ENCODE assay signal across 23 cellular contexts in the genomic region with DNA sequence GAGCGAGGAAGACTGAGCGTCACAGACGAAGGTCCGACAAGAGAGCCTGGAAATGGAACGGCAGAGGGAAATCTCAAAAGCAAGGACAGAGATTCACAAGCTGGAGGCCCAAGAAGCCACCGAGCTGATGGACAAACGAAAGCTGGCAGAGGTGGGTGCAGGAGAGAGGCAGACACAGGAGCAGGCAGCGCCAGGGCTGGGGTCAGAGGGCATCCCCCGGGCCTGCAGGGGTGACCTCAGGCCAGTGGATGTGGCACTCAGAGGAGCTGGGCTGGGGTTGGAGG. TPM values are rescaled to one million over a fixed set of nuclear protein-coding genes. Genes with fewer than 3 reads are reported as not detected.
A peak's percentile ranks its signal among the peaks of the same experiment; 100 is the strongest.
DNase-seq lines count a peak whose midpoint lies in the region; ATAC-seq, FAIRE-seq and TF ChIP-seq lines count a peak whose summit lies in the region.
"Had no signal": no experiment of that assay in that cellular context is flagged by ENCODE, and none has a peak within 500 bp of the region (broad histone marks: within the 10 kb centered on the region; RNA-seq: fewer than 3 reads in every experiment).

No MANE protein-coding gene starts in this region.

- no peak overlapping the region for H2BK120ac ChIP-seq in H1 (replicated peaks; ENCODE audit: low read depth, low read length)

- H3K36me3 ChIP-seq in H1 (ENCODE audit: control insufficient read depth in 2 of 4, insufficient read depth in 4 of 4, low read length in 3 of 4) (no peaks in the 10 kb centered on the region), upper lobe of left lung (peaks cover 0 to 4% (median 0%) of the 10 kb centered on the region in 4 donors)
- H3K36me3 ChIP-seq: BE2C had no signal

- no peak overlapping the region for H3K27ac Mint-ChIP-seq in stimulated activated naive CD8-positive, alpha-beta T cell treated with anti-CD3 and anti-CD28 coated beads, Interleukin-15, amount 100 ng/mL, for 72 hours
- H3K27ac Mint-ChIP-seq: CD4-positive, alpha-beta T cell; HFFc6 had no signal

- H3K79me1 ChIP-seq in H1 (ENCODE audit: low read depth, low read length), result no peaks in the 10 kb centered on the region

- no peak for FAIRE-seq in H1 (lab: Jason Lieb, UNC)
- FAIRE-seq: K562 had no signal

- H4K8ac ChIP-seq in H1 (ENCODE audit: extremely low read depth, insufficient read depth, low read length), result peak overlapping the region; percentile 79; the same call in 1 of the 2 replicates

- POLR2A ChIA-PET in H1 (lab: Charles Lee; ENCODE audit: partially characterized antibody), result interaction anchor here (0.6 to 1.1 kb wide), 4 partner anchors 10 to 80 kb away, joined by 3 to 4 read pairs (median 4); partner anchors contain the start of gene NRARP

- TF ChIP-seq EP300 in H1 (IDR thresholded peaks at IDR 0.05; ENCODE audit: borderline replicate concordance in 1 of 2, low read depth in 2 of 2, low read length in 2 of 2), result no peak
- TF ChIP-seq EP300 in upper lobe of left lung (IDR thresholded peaks at IDR 0.05), result no peak

- H3K79me2 ChIP-seq in H1 (ENCODE audit: control insufficient read depth in 1 of 2, insufficient read depth in 2 of 2, low read length in 2 of 2), result no peaks in the 10 kb centered on the region

- no peak for TF ChIP-seq RAD21 in H1 (IDR thresholded peaks at IDR 0.05 in 1 of 2, conservative IDR thresholded peaks at IDR 0.05 in 1 of 2; ENCODE audit: low read depth in 2 of 2, low read length in 2 of 2)

- H2BK5ac ChIP-seq in H1 (ENCODE audit: low read depth, low read length), result no peak overlapping the region

- H3K4me3 ChIP-seq in H1 (ENCODE audit: extremely low read depth in 1 of 4, insufficient read depth in 2 of 4, low read depth in 3 of 4, low read length in 4 of 4) (no peak overlapping the region), upper lobe of left lung (no peak overlapping the region)
- H3K4me3 ChIP-seq: K562 had no signal

- H3K27me3 Mint-ChIP-seq in stimulated activated naive CD8-positive, alpha-beta T cell treated with anti-CD3 and anti-CD28 coated beads, Interleukin-15, amount 100 ng/mL, for 72 hours, result no peaks in the 10 kb centered on the region
- H3K27me3 Mint-ChIP-seq: CD4-positive, alpha-beta T cell had no signal

- no peak overlapping the region for H3K56ac ChIP-seq in H1 (replicated peaks; ENCODE audit: insufficient read length, low read depth, low read length)

- H3K9me3 Mint-ChIP-seq in stimulated activated naive CD8-positive, alpha-beta T cell treated with anti-CD3 and anti-CD28 coated beads, Interleukin-15, amount 100 ng/mL, for 72 hours, result no peaks in the 10 kb centered on the region
- H3K9me3 Mint-ChIP-seq: CD4-positive, alpha-beta T cell had no signal

- no peak overlapping the region for H4K5ac ChIP-seq in H1 (ENCODE audit: insufficient read length, low read depth, low read length)

- H3K27me3 ChIP-seq in H1 (replicated peaks in 1 of 4; ENCODE audit: control insufficient read depth in 3 of 4, extremely low read depth in 1 of 4, insufficient read depth in 3 of 4, low read length in 3 of 4), result no peaks in the 10 kb centered on the region
- no peaks in the 10 kb centered on the region for H3K27me3 ChIP-seq in upper lobe of left lung
- H3K27me3 ChIP-seq: BE2C had no signal

- peak; percentile 2 for ATAC-seq in stimulated activated naive CD8-positive, alpha-beta T cell treated with anti-CD3 and anti-CD28 coated beads, Interleukin-15, amount 100 ng/mL, for 72 hours
- ATAC-seq in stimulated activated naive CD8-positive, alpha-beta T cell treated with anti-CD3 and anti-CD28 coated beads, Interleukin-15, Interleukin-2, amounts not matched to agents 100 U/mL and 50 U/mL, for 24 hours, result no peak
- ATAC-seq in upper lobe of left lung (ENCODE audit: low FRiP score in 2 of 2) (peak; percentile 7 to 17), GM18502 (IDR thresholded peaks at IDR 0.05; ENCODE audit: poor library complexity, unreplicated experiment) (no peak), HG02759 (IDR thresholded peaks at IDR 0.05; ENCODE audit: unreplicated experiment) (no peak)

- H3K18ac ChIP-seq in H1 (ENCODE audit: extremely low read depth, low read length), result no peak overlapping the region

- DNase-seq in stimulated activated naive CD8-positive, alpha-beta T cell treated with anti-CD3 and anti-CD28 coated beads, Interleukin-15, amount 100 ng/mL, for 72 hours, result no peak
- DNase-seq in stimulated activated naive CD8-positive, alpha-beta T cell treated with anti-CD3 and anti-CD28 coated beads, Interleukin-15, Interleukin-2, amounts not matched to agents 100 U/mL and 50 U/mL, for 24 hours, result no peak
- DNase-seq in H1 (ENCODE audit: low read depth in 1 of 2, low spot score in 2 of 2) (no peak), mesenteric fat pad (ENCODE audit: low spot score) (peak; percentile 82), upper lobe of left lung (no peak), NCI-H2107 (lab: John Stamatoyannopoulos, UW) (no peak)
- DNase-seq: BE2C; DMS79; HFFc6; MM.1S; NCI-H1048; NCI-H1417 treated with DMSO at 0.1 percent for 48 hours; NCI-H1930; NCI-H226; NCI-H510A treated with DMSO at 0.1 percent for 48 hours; NCI-H774; NK-92 treated with Interleukin-12 subunit alpha and Interleukin-12 subunit beta, amount 100 ng/mL, for 24 hours had no signal

- H3K4me1 ChIP-seq in H1 (replicated peaks in 1 of 4; ENCODE audit: control insufficient read depth in 3 of 4, insufficient read depth in 4 of 4, low read length in 3 of 4) (no peaks in the 10 kb centered on the region; a peak in 1 of 7 replicates), upper lobe of left lung (peaks cover 5 to 25% (median 13%) of the 10 kb centered on the region in 4 donors)

- no peaks in the 10 kb centered on the region for H3K9me3 ChIP-seq in H1 (ENCODE audit: insufficient read depth in 2 of 2, low read depth in 1 of 2, low read length in 1 of 2)
- H3K9me3 ChIP-seq in upper lobe of left lung, result no peaks in the 10 kb centered on the region
- H3K9me3 ChIP-seq: BE2C had no signal

- no peak overlapping the region for H3K14ac ChIP-seq in H1 (ENCODE audit: insufficient read length)

- H2AK5ac ChIP-seq in H1 (ENCODE audit: low read depth, low read length), result no peak overlapping the region

- H3K23ac ChIP-seq in H1 (ENCODE audit: insufficient read length), result no peak overlapping the region

- no peak overlapping the region for H3K4me3 Mint-ChIP-seq in stimulated activated naive CD8-positive, alpha-beta T cell treated with anti-CD3 and anti-CD28 coated beads, Interleukin-15, amount 100 ng/mL, for 72 hours
- H3K4me3 Mint-ChIP-seq: CD4-positive, alpha-beta T cell; HFFc6 had no signal

- no peak for TF ChIP-seq POLR2A in H1 (IDR thresholded peaks at IDR 0.05; ENCODE audit: control extremely low read depth in 1 of 2, low read depth in 2 of 2, low read length in 2 of 2)
- TF ChIP-seq POLR2A in upper lobe of left lung (IDR thresholded peaks at IDR 0.05), result no peak

- H2BK20ac ChIP-seq in H1 (ENCODE audit: low read length), result no peak overlapping the region

- H2BK12ac ChIP-seq in H1 (ENCODE audit: low read depth, low read length), result no peak overlapping the region

- peaks cover 5% of the 10 kb centered on the region for H3K4me1 Mint-ChIP-seq in stimulated activated naive CD8-positive, alpha-beta T cell treated with anti-CD3 and anti-CD28 coated beads, Interleukin-15, amount 100 ng/mL, for 72 hours

- CTCF ChIA-PET in H1 (lab: Charles Lee; ENCODE audit: partially characterized antibody), result interaction anchor here (0.7 to 1.9 kb wide), 6 partner anchors 11 to 95 kb away, joined by 3 to 9 read pairs (median 3); no protein-coding TSS in a partner anchor

- 92% methylated on average over 8 of the region's 9 CpGs; no CpG with 5 or more reads in 1 of the 2 experiments for WGBS in H1 (ENCODE audit: extremely low coverage in 1 of 2, insufficient coverage in 1 of 2, insufficient read length in 1 of 2, insufficient replicate concordance in 2 of 2, low coverage in 1 of 2, low lambda C conversion rate in 2 of 2, missing lambda C conversion rate in 1 of 2), 2 experiments
- 72 to 78% methylated on average over 9 of the region's 9 CpGs for WGBS in upper lobe of left lung, 2 donors

- H3K23me2 ChIP-seq in H1 (ENCODE audit: low read depth, low read length), result no peaks in the 10 kb centered on the region

- peaks cover 0 to 1% of the 10 kb centered on the region in 2 experiments for H4K20me1 ChIP-seq in H1 (replicated peaks in 1 of 2; ENCODE audit: control insufficient read depth in 1 of 2, insufficient read depth in 2 of 2, low read length in 2 of 2)

- TF ChIP-seq CTCF in H1 (IDR thresholded peaks at IDR 0.05; ENCODE audit: control extremely low read depth in 1 of 3, insufficient read depth in 1 of 3, low read depth in 1 of 3, low read length in 3 of 3), result no peak
- TF ChIP-seq CTCF in upper lobe of left lung (IDR thresholded peaks at IDR 0.05), result no peak

- H2AFZ ChIP-seq in H1 (ENCODE audit: low read length), result no peak overlapping the region

- no peak overlapping the region for H3K9ac ChIP-seq in H1 (replicated peaks in 1 of 4; ENCODE audit: extremely low read depth in 1 of 4, low read depth in 3 of 4, low read length in 3 of 4)

- no peak overlapping the region for H3K4ac ChIP-seq in H1 (replicated peaks; ENCODE audit: insufficient read length, low read depth, low read length)

- H3K27ac ChIP-seq in H1 (ENCODE audit: low read depth, low read length) (no peak overlapping the region), upper lobe of left lung (peak overlapping the region in 2 of 4 donors; percentile 53 to 67)

- no peak overlapping the region for H2BK15ac ChIP-seq in H1 (ENCODE audit: low read length)

- H3K4me2 ChIP-seq in H1 (ENCODE audit: insufficient read depth in 1 of 2, low read depth in 2 of 2, low read length in 2 of 2), result no peak overlapping the region

- H4K91ac ChIP-seq in H1 (replicated peaks; ENCODE audit: insufficient read length, low read length), result no peak overlapping the region

RNA-seq across cellular contexts. Expression of gene EXD3, which starts 40.6 kb away (rescaled TPM):
- 7.0 and 7.2 TPM in 2 replicates for total RNA-seq in H1 (2021; fragmentation: NEBNext Ultra II Directional; extraction: Animal tissue kit (Norgen Biotek cat#: 25700))
- 9.4 and 12.7 TPM in 2 replicates for polyA plus RNA-seq in H1 (2011; rRNA removed)
- 11.1 TPM for polyA plus RNA-seq in H1 (2011; cell fraction: cytosol; rRNA removed)
- 40.6 TPM for polyA plus RNA-seq in H1 (2011; cell fraction: nucleus; rRNA removed)
- 4.4 to 11.7 TPM (median 10.6 TPM) in 4 replicates for polyA plus RNA-seq in H1 (2012, experiment 1 of 2)
- 6.7 TPM for polyA plus RNA-seq in H1 (2012, experiment 2 of 2)
- 5.3 TPM for polyA plus RNA-seq in H1 (2013, experiment 1 of 2)
- polyA plus RNA-seq in H1 (2013, experiment 2 of 2), result 4.9 TPM
- 2.7 and 6.9 TPM in 2 replicates for polyA minus RNA-seq in H1 (2011; rRNA and poly(A)+ RNA removed)
- 6.4 TPM for polyA minus RNA-seq in H1 (2011; cell fraction: cytosol; rRNA and poly(A)+ RNA removed)
- polyA minus RNA-seq in H1 (2011; cell fraction: nucleus; rRNA and poly(A)+ RNA removed), result 11.7 TPM
- 14.9 TPM for total RNA-seq in mesenteric fat pad
- 100 to 1,000 TPM in 1 of 6 donors, 10 to 100 TPM in 5; 12.3 to 118 (median 24.8) TPM for total RNA-seq in upper lobe of left lung

RNA-seq across cellular contexts. Expression of gene NOXA1, which starts 40.8 kb away (rescaled TPM):
- total RNA-seq in H1 (2021; fragmentation: NEBNext Ultra II Directional; extraction: Animal tissue kit (Norgen Biotek cat#: 25700)), result 0.34 and 0.55 TPM in 2 replicates
- 0.91 and 1.5 TPM in 2 replicates for polyA plus RNA-seq in H1 (2011; rRNA removed)
- 1.3 TPM for polyA plus RNA-seq in H1 (2011; cell fraction: cytosol; rRNA removed)
- polyA plus RNA-seq in H1 (2011; cell fraction: nucleus; rRNA removed), result 4.7 TPM
- 0.41 to 1.2 TPM (median 0.88 TPM) in 4 replicates for polyA plus RNA-seq in H1 (2012, experiment 1 of 2)
- polyA plus RNA-seq in H1 (2012, experiment 2 of 2), result 0.25 TPM
- 0.53 TPM for polyA plus RNA-seq in H1 (2013, experiment 1 of 2)
- polyA plus RNA-seq in H1 (2013, experiment 2 of 2), result 0.44 TPM
- not detected in 2 replicates for polyA minus RNA-seq in H1 (2011; rRNA and poly(A)+ RNA removed)
- 0.81 TPM for polyA minus RNA-seq in H1 (2011; cell fraction: cytosol; rRNA and poly(A)+ RNA removed)
- polyA minus RNA-seq in H1 (2011; cell fraction: nucleus; rRNA and poly(A)+ RNA removed), result 1.5 TPM
- total RNA-seq in mesenteric fat pad (3.2 TPM), upper lobe of left lung (10 to 100 TPM in 3 of 6 donors, 1 to 10 TPM in 3; 3.3 to 34.6 (median 11.7) TPM)

RNA-seq across cellular contexts. Expression of gene ENTPD8, which starts 58.8 kb away (rescaled TPM):
- 0.33 and 0.48 TPM in 2 replicates for total RNA-seq in H1 (2021; fragmentation: NEBNext Ultra II Directional; extraction: Animal tissue kit (Norgen Biotek cat#: 25700))
- polyA plus RNA-seq in H1 (2011; rRNA removed), result 0.51 and 1.1 TPM in 2 replicates
- 0.69 TPM for polyA plus RNA-seq in H1 (2011; cell fraction: cytosol; rRNA removed)
- polyA plus RNA-seq in H1 (2011; cell fraction: nucleus; rRNA removed), result 6.1 TPM
- 0.39 to 1.0 TPM (median 0.86 TPM) in 4 replicates for polyA plus RNA-seq in H1 (2012, experiment 1 of 2)
- 0.30 TPM for polyA plus RNA-seq in H1 (2012, experiment 2 of 2)
- polyA plus RNA-seq in H1 (2013, experiment 1 of 2), result 0.45 TPM
- 0.40 TPM for polyA plus RNA-seq in H1 (2013, experiment 2 of 2)
- 0.12 TPM in 1 of 2 replicates, not detected in the other for polyA minus RNA-seq in H1 (2011; rRNA and poly(A)+ RNA removed)
- polyA minus RNA-seq in H1 (2011; cell fraction: cytosol; rRNA and poly(A)+ RNA removed), result not detected
- polyA minus RNA-seq in H1 (2011; cell fraction: nucleus; rRNA and poly(A)+ RNA removed), result 0.40 TPM
- total RNA-seq in mesenteric fat pad (not detected), upper lobe of left lung (under 1 TPM in 2 of 6 donors, not detected in 4; 0.15 to 0.17 TPM)
- total RNA-seq: A673; CD4-positive, alpha-beta T cell; HFFc6; SK-MEL-5 had no signal

Comparison
In these comparisons a context has a peak if more than half of its experiments do, and no peak if none do; other contexts are left out.
1. ATAC-seq: peak in stimulated activated naive CD8-positive, alpha-beta T cell treated with anti-CD3 and anti-CD28 coated beads, Interleukin-15, amount 100 ng/mL, for 72 hours (single experiment) and upper lobe of left lung (2 of 2); none in stimulated activated naive CD8-positive, alpha-beta T cell treated with anti-CD3 and anti-CD28 coated beads, Interleukin-15, Interleukin-2, amounts not matched to agents 100 U/mL and 50 U/mL, for 24 hours (single experiment), GM18502 (single experiment) and HG02759 (single experiment).